ENCODE assay signal across 15 cellular contexts in the genomic region with DNA sequence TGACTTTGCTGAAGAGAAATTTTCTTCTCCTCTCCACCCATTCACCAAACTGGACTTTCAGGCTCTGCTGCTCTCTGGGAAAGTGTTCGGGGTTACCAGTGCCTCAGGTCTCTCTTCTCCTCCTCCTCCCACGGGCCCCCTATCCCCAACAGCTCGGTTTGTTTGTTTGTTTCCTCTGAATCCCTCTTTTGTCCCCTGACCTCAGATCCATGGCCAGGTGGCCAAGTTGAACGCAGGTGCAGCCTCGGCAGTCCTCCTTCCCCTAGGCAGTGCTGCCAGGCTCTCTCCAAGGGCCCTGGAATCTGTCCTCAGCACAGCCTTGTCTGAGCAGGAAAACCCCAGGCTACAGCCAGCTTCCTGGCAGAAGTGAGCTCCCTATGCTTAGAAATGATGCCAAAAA. TPM values are rescaled to one million over a fixed set of nuclear protein-coding genes. Genes with fewer than 3 reads are reported as not detected.
DNase-seq lines count a peak whose midpoint lies in the region; ATAC-seq and TF ChIP-seq lines count a peak whose summit lies in the region.
"Had no signal": no experiment of that assay in that cellular context is flagged by ENCODE, and none has a peak within 500 bp of the region (broad histone marks: within the 10 kb centered on the region; RNA-seq: fewer than 3 reads in every experiment).

No MANE protein-coding gene starts in this region.

- no peak for TF ChIP-seq POLR2A in uterus (IDR thresholded peaks at IDR 0.05)

- peaks cover 21% of the 10 kb centered on the region for H3K4me1 Mint-ChIP-seq in progenitor cell of endocrine pancreas (ENCODE audit: low read depth)
- H3K4me1 Mint-ChIP-seq in naive thymus-derived CD8-positive, alpha-beta T cell: peaks cover 0 to 2% (median 0%) of the 10 kb centered on the region in 4 donors

- H3K9me3 Mint-ChIP-seq in progenitor cell of endocrine pancreas (ENCODE audit: low read depth): no peaks in the 10 kb centered on the region
- no peaks in the 10 kb centered on the region for H3K9me3 Mint-ChIP-seq in naive thymus-derived CD8-positive, alpha-beta T cell

- 39% methylated on average over 5 of the region's 5 CpGs for WGBS in hepatocyte (ENCODE audit: low lambda C conversion rate, missing lambda C conversion rate)

- peaks cover 2% of the 10 kb centered on the region for H3K27me3 Mint-ChIP-seq in progenitor cell of endocrine pancreas
- peaks cover 0 to 30% (median 10%) of the 10 kb centered on the region in 5 donors for H3K27me3 Mint-ChIP-seq in naive thymus-derived CD8-positive, alpha-beta T cell

- H3K4me3 ChIP-seq in hepatocyte (no peak overlapping the region), uterus (no peak overlapping the region)

- no peaks in the 10 kb centered on the region for H3K4me1 ChIP-seq in hepatocyte (ENCODE audit: insufficient read depth)
- H3K4me1 ChIP-seq in uterus: no peaks in the 10 kb centered on the region
- H3K4me1 ChIP-seq: BE2C had no signal

- H3K27ac ChIP-seq in VCaP (peak overlapping the region; percentile 99), hepatocyte (peak overlapping the region; percentile 28), uterus (peak overlapping the region in 1 of 2 donors; percentile 44)
- H3K27ac ChIP-seq: HL-60 had no signal

- peak; percentile 80 for DNase-seq in ELF-1 (ENCODE audit: low read depth, low spot score)
- DNase-seq in hepatocyte (ENCODE audit: low spot score): no peak
- DNase-seq in progenitor cell of endocrine pancreas (ENCODE audit: low spot score, unreplicated experiment): no peak
- no peak for DNase-seq in uterus
- no peak for DNase-seq in NAMALWA (ENCODE audit: low spot score)
- no peak for DNase-seq in occipital lobe (lab: John Stamatoyannopoulos, UW)
- no peak for DNase-seq in naive thymus-derived CD8-positive, alpha-beta T cell
- DNase-seq: activated CD4-positive, alpha-beta T cell treated with anti-CD3 and anti-CD28 coated beads for 1 hour; activated T-cell treated with anti-CD3 and anti-CD28 coated beads for 4 hours; BE2C; NCI-H2107; stimulated activated CD4-positive, alpha-beta T cell treated with anti-CD3 and anti-CD28 coated beads, Interleukin-2, amount 100 ng/mL, for 24 hours had no signal

- H3K27me3 ChIP-seq in hepatocyte: no peaks in the 10 kb centered on the region
- H3K27me3 ChIP-seq in uterus: no peaks in the 10 kb centered on the region
- H3K27me3 ChIP-seq: BE2C had no signal

- H3K36me3 ChIP-seq in hepatocyte (replicated peaks; ENCODE audit: insufficient read depth, low read depth) (no peaks in the 10 kb centered on the region), uterus (no peaks in the 10 kb centered on the region)
- H3K36me3 ChIP-seq: BE2C had no signal

- POLR2A ChIA-PET in naive thymus-derived CD8-positive, alpha-beta T cell (lab: Charles Lee): no interaction called here

- ATAC-seq in naive thymus-derived CD8-positive, alpha-beta T cell: no peak

- H4K20me1 ChIP-seq in hepatocyte (ENCODE audit: insufficient read depth, poor library complexity, severe bottlenecking): no peaks in the 10 kb centered on the region

- no peaks in the 10 kb centered on the region for H3K79me2 ChIP-seq in hepatocyte

- H3K27ac Mint-ChIP-seq in progenitor cell of endocrine pancreas: peak overlapping the region; percentile 83
- peak overlapping the region in 1 of 10 donors; percentile 72 for H3K27ac Mint-ChIP-seq in naive thymus-derived CD8-positive, alpha-beta T cell
- H3K27ac Mint-ChIP-seq: activated naive CD8-positive, alpha-beta T cell had no signal

- H3K9me3 ChIP-seq in hepatocyte (ENCODE audit: low read depth) (no peaks in the 10 kb centered on the region), uterus (no peaks in the 10 kb centered on the region)
- H3K9me3 ChIP-seq: BE2C had no signal

- no peaks in the 10 kb centered on the region for H3K9me2 ChIP-seq in hepatocyte (replicated peaks; ENCODE audit: insufficient read depth)

- TF ChIP-seq CTCF in VCaP (conservative IDR thresholded peaks at IDR 0.05) (no peak), hepatocyte (IDR thresholded peaks at IDR 0.05; ENCODE audit: poor library complexity) (no peak), progenitor cell of endocrine pancreas (IDR thresholded peaks at IDR 0.05; ENCODE audit: unreplicated experiment) (no peak), uterus (IDR thresholded peaks at IDR 0.05) (no peak)

- H3K36me3 Mint-ChIP-seq in progenitor cell of endocrine pancreas (ENCODE audit: insufficient read depth): no peaks in the 10 kb centered on the region
- H3K36me3 Mint-ChIP-seq in naive thymus-derived CD8-positive, alpha-beta T cell: no peaks in the 10 kb centered on the region
- H3K36me3 Mint-ChIP-seq: activated naive CD8-positive, alpha-beta T cell had no signal

- intact Hi-C loops in uterus (cut with DNase I; ENCODE audit: low total_unique reads): no loop called here

- no peak overlapping the region for H3K4me2 ChIP-seq in hepatocyte

- H2AFZ ChIP-seq in hepatocyte: no peak overlapping the region

- peak overlapping the region; percentile 4 for H3K4me3 Mint-ChIP-seq in progenitor cell of endocrine pancreas (ENCODE audit: low read depth)
- no peak overlapping the region for H3K4me3 Mint-ChIP-seq in naive thymus-derived CD8-positive, alpha-beta T cell
- H3K4me3 Mint-ChIP-seq: activated naive CD8-positive, alpha-beta T cell had no signal

RNA-seq across cellular contexts. Expression of a gene that starts 60.0 kb away (rescaled TPM):
- total RNA-seq in hepatocyte (3.1 TPM in 2 replicates), progenitor cell of endocrine pancreas (11.3 and 11.6 TPM in 2 replicates), uterus (1 to 10 TPM in 3 of 4 donors, under 1 TPM in 1; 0.88 to 10.0 (median 2.9) TPM), occipital lobe (3.3 TPM)
- 1.7 and 2.1 TPM in 2 replicates for polyA plus RNA-seq in hepatocyte
- under 1 TPM; 0.27 to 0.39 TPM for total RNA-seq in naive thymus-derived CD8-positive, alpha-beta T cell
- polyA plus RNA-seq in naive thymus-derived CD8-positive, alpha-beta T cell: under 1 TPM in 1 of 3 donors, not detected in 2; 0.09 TPM
